8 cellular contexts compared by ENCODE assay signal in genomic region chr11:95835768-95836488, GRCh38. TPM values are rescaled to one million over a fixed set of nuclear protein-coding genes. Genes with fewer than 3 reads are reported as not detected.
DNase-seq lines count a peak whose midpoint lies in the region; ATAC-seq and TF ChIP-seq lines count a peak whose summit lies in the region.

No MANE protein-coding gene starts in this region.

- peak; percentile 20 for DNase-seq in DMS 273 treated with DMSO at 0.1 percent for 48 hours (lab: John Stamatoyannopoulos, UW)
- DNase-seq in HT-29 (ENCODE audit: low spot score) = peak; percentile 93
- peak; percentile 52 for DNase-seq in NT2/D1 (ENCODE audit: low read depth, low spot score)
- DNase-seq in activated CD8-positive, alpha-beta memory T cell treated with anti-CD3 and anti-CD28 coated beads, Interleukin-2, amount 50 U/mL, for 4 hours = peak; percentile 45
- DNase-seq in erythroblast (lab: John Stamatoyannopoulos, UW) = peak; percentile 64 to 82
- no peak for DNase-seq in natural killer cell
- DNase-seq in stimulated activated naive CD8-positive, alpha-beta T cell treated with anti-CD3 and anti-CD28 coated beads, Interleukin-15, Interleukin-2, amounts not matched to agents 100 U/mL and 50 U/mL, for 24 hours = peak; percentile 51

- no peak overlapping the region for H3K4me3 ChIP-seq in NT2/D1 (ENCODE audit: insufficient read length, low read depth)

- H3K9me3 ChIP-seq in NT2/D1 (ENCODE audit: insufficient read depth, low read length) = no peaks in the 10 kb centered on the region

- H3K36me3 ChIP-seq in NT2/D1 (ENCODE audit: insufficient read depth, insufficient read length, low read length) = peaks cover 55% of the 10 kb centered on the region

- TF ChIP-seq POLR2A in erythroblast (IDR thresholded peaks at IDR 0.05; ENCODE audit: low read length) = no peak

- peak overlapping the region; percentile 23 to 35 for H3K27ac Mint-ChIP-seq in natural killer cell

- H3K9me3 Mint-ChIP-seq in natural killer cell = no peaks in the 10 kb centered on the region

- H3K9ac ChIP-seq in NT2/D1 (ENCODE audit: insufficient read length, low read depth) = no peak overlapping the region

- no peaks in the 10 kb centered on the region for H3K27me3 Mint-ChIP-seq in natural killer cell (ENCODE audit: low read depth in 2 of 2)

- H3K4me1 Mint-ChIP-seq in natural killer cell = peaks cover 0 to 7% of the 10 kb centered on the region in 2 donors

- no peak overlapping the region for H3K4me3 Mint-ChIP-seq in natural killer cell

- peaks cover 20% of the 10 kb centered on the region for H3K36me3 Mint-ChIP-seq in natural killer cell

- TF ChIP-seq CTCF in natural killer cell (IDR thresholded peaks at IDR 0.05) = peak; percentile 79

- H3K27me3 ChIP-seq in NT2/D1 (ENCODE audit: insufficient read depth, insufficient read length) = no peaks in the 10 kb centered on the region

- H3K4me1 ChIP-seq in NT2/D1 (ENCODE audit: insufficient read depth, insufficient read length) = no peaks in the 10 kb centered on the region

- ATAC-seq in GM21423 (IDR thresholded peaks at IDR 0.05; ENCODE audit: unreplicated experiment) (peak; percentile 82), natural killer cell (peak; percentile 87 to 95 (median 92))
- ATAC-seq in stimulated activated naive CD8-positive, alpha-beta T cell treated with anti-CD3 and anti-CD28 coated beads, Interleukin-15, Interleukin-2, amounts not matched to agents 100 U/mL and 50 U/mL, for 24 hours = peak; percentile 63

- intact Hi-C loops in natural killer cell (cut with micrococcal nuclease) = loop anchor here (2.0 kb wide), 3 partner anchors 507 to 591 kb away; partner anchors contain the start of gene MAML2

RNA-seq across cellular contexts. Expression of gene CEP57, which starts 45.6 kb away (rescaled TPM):
- 24.8 and 26.0 TPM in 2 replicates for total RNA-seq in HT-29 (2014; rRNA removed; shearing (Covaris generic))
- 10 to 100 TPM; 40.8 to 64.9 (median 55.1) TPM for total RNA-seq in natural killer cell

RNA-seq across cellular contexts. Expression of gene FAM76B, which starts 46.3 kb away (rescaled TPM):
- total RNA-seq in HT-29 (2014; rRNA removed; shearing (Covaris generic)) = 16.9 and 17.7 TPM in 2 replicates
- 10 to 100 TPM; 71.3 to 81.0 (median 76.9) TPM for total RNA-seq in natural killer cell
